Comparison of ENCODE assay signal across 1 cellular context in the genomic region with DNA sequence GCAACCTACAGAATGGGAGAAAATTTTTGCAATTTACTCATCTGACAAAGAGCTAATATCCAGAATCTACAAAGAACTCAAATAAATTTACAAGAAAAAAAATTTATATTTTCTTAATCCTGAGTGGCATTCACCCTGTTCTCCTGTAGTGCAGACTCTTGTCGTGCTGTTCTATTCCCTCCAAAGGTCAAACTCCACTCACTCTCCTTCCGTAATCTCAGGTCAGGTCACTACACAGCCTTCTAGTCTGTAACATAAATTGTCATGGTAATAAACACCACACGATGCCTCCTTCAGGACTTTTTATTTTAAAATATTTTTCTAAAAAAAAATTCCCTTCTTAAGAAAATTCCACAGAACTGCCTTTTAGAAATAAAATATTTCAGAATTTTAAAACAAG.
TF ChIP-seq lines count a peak whose summit lies in the region.

No MANE protein-coding gene starts in this region.

TF ChIP-seq in HepG2, 621 proteins besides CTCF, POLR2A, EP300 and RAD21 (continued from another document):
- TF ChIP-seq, protein P1, sequence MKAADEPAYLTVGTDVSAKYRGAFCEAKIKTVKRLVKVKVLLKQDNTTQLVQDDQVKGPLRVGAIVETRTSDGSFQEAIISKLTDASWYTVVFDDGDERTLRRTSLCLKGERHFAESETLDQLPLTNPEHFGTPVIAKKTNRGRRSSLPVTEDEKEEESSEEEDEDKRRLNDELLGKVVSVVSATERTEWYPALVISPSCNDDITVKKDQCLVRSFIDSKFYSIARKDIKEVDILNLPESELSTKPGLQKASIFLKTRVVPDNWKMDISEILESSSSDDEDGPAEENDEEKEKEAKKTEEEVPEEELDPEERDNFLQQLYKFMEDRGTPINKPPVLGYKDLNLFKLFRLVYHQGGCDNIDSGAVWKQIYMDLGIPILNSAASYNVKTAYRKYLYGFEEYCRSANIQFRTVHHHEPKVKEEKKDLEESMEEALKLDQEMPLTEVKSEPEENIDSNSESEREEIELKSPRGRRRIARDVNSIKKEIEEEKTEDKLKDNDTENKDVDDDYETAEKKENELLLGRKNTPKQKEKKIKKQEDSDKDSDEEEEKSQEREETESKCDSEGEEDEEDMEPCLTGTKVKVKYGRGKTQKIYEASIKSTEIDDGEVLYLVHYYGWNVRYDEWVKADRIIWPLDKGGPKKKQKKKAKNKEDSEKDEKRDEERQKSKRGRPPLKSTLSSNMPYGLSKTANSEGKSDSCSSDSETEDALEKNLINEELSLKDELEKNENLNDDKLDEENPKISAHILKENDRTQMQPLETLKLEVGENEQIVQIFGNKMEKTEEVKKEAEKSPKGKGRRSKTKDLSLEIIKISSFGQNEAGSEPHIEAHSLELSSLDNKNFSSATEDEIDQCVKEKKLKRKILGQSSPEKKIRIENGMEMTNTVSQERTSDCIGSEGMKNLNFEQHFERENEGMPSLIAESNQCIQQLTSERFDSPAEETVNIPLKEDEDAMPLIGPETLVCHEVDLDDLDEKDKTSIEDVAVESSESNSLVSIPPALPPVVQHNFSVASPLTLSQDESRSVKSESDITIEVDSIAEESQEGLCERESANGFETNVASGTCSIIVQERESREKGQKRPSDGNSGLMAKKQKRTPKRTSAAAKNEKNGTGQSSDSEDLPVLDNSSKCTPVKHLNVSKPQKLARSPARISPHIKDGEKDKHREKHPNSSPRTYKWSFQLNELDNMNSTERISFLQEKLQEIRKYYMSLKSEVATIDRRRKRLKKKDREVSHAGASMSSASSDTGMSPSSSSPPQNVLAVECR (CRISPR knock-in tag; IDR thresholded peaks at IDR 0.05; ENCODE audit: borderline replicate concordance): no peak
- no peak for TF ChIP-seq FOXA3 (CRISPR knock-in tag; IDR thresholded peaks at IDR 0.05)
- TF ChIP-seq, protein P2, sequence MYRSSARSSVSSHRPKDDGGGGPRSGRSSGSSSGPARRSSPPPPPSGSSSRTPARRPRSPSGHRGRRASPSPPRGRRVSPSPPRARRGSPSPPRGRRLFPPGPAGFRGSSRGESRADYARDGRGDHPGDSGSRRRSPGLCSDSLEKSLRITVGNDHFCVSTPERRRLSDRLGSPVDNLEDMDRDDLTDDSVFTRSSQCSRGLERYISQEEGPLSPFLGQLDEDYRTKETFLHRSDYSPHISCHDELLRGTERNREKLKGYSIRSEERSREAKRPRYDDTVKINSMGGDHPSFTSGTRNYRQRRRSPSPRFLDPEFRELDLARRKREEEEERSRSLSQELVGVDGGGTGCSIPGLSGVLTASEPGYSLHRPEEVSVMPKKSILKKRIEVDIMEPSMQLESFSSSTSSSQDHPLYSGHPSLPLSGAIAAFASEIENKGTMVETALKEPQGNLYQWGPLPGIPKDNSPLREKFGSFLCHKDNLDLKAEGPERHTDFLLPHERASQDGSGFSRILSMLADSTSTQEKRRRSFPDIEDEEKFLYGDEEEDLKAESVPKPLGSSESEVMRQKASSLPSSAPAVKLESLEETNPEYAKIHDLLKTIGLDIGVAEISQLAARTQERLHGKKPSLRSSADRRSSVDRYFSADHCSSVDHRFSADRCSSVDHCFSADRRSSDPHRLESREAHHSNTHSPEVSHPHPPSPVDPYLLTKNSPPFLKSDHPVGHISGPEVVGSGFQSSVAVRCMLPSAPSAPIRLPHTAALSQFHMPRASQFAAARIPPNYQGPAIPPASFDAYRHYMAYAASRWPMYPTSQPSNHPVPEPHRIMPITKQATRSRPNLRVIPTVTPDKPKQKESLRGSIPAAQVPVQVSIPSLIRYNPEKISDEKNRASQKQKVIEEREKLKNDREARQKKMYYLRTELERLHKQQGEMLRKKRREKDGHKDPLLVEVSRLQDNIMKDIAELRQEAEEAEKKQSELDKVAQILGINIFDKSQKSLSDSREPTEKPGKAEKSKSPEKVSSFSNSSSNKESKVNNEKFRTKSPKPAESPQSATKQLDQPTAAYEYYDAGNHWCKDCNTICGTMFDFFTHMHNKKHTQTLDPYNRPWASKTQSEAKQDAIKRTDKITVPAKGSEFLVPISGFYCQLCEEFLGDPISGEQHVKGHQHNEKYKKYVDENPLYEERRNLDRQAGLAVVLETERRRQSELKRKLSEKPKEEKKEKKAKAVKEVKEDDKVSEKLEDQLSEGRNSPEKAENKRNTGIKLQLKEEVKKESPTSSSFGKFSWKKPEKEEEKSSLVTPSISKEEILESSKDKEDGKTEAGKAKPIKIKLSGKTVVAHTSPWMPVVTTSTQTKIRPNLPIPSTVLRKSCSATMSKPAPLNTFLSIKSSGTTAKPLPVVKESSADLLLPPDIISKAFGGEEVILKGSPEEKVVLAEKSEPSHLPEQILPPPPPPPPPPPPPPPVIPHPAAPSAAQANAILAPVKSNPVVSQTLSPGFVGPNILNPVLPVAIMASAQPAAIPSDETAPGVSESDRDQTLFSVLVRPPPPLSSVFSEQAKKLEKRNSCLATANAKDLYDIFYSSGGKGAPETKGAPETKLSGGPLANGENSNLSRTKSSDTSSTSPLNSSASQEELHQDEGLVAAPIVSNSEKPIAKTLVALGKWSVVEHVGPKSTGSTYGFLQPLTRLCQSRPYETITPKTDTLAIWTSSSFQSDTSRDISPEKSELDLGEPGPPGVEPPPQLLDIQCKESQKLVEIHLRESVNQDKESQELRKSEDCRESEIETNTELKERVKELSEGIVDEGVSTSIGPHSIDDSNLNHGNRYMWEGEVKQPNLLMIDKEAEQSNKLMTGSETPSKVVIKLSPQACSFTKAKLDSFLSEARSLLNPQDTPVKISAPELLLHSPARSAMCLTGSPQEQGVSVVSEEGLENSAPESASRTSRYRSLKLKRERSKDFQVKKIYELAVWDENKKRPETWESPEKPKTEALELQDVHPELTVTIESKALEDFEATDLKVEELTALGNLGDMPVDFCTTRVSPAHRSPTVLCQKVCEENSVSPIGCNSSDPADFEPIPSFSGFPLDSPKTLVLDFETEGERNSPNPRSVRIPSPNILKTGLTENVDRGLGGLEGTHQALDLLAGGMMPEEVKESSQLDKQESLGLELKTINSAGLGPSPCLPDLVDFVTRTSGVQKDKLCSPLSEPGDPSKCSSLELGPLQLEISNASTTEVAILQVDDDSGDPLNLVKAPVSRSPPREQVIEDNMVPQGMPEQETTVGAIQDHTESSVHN (CRISPR knock-in tag; IDR thresholded peaks at IDR 0.05): no peak
- TF ChIP-seq, protein P3, sequence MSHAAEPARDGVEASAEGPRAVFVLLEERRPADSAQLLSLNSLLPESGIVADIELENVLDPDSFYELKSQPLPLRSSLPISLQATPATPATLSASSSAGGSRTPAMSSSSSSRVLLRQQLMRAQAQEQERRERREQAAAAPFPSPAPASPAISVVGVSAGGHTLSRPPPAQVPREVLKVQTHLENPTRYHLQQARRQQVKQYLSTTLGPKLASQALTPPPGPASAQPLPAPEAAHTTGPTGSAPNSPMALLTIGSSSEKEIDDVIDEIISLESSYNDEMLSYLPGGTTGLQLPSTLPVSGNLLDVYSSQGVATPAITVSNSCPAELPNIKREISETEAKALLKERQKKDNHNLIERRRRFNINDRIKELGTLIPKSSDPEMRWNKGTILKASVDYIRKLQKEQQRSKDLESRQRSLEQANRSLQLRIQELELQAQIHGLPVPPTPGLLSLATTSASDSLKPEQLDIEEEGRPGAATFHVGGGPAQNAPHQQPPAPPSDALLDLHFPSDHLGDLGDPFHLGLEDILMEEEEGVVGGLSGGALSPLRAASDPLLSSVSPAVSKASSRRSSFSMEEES (CRISPR knock-in tag; IDR thresholded peaks at IDR 0.05): no peak
- no peak for TF ChIP-seq STAG1 (CRISPR knock-in tag; IDR thresholded peaks at IDR 0.05)
- TF ChIP-seq, protein P4, sequence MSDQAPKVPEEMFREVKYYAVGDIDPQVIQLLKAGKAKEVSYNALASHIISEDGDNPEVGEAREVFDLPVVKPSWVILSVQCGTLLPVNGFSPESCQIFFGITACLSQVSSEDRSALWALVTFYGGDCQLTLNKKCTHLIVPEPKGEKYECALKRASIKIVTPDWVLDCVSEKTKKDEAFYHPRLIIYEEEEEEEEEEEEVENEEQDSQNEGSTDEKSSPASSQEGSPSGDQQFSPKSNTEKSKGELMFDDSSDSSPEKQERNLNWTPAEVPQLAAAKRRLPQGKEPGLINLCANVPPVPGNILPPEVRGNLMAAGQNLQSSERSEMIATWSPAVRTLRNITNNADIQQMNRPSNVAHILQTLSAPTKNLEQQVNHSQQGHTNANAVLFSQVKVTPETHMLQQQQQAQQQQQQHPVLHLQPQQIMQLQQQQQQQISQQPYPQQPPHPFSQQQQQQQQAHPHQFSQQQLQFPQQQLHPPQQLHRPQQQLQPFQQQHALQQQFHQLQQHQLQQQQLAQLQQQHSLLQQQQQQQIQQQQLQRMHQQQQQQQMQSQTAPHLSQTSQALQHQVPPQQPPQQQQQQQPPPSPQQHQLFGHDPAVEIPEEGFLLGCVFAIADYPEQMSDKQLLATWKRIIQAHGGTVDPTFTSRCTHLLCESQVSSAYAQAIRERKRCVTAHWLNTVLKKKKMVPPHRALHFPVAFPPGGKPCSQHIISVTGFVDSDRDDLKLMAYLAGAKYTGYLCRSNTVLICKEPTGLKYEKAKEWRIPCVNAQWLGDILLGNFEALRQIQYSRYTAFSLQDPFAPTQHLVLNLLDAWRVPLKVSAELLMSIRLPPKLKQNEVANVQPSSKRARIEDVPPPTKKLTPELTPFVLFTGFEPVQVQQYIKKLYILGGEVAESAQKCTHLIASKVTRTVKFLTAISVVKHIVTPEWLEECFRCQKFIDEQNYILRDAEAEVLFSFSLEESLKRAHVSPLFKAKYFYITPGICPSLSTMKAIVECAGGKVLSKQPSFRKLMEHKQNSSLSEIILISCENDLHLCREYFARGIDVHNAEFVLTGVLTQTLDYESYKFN (CRISPR knock-in tag; conservative IDR thresholded peaks at IDR 0.05): no peak
- TF ChIP-seq ZFY (CRISPR knock-in tag; IDR thresholded peaks at IDR 0.05): no peak
